Comparison of ENCODE assay signal across 8 cellular contexts in the genomic region with DNA sequence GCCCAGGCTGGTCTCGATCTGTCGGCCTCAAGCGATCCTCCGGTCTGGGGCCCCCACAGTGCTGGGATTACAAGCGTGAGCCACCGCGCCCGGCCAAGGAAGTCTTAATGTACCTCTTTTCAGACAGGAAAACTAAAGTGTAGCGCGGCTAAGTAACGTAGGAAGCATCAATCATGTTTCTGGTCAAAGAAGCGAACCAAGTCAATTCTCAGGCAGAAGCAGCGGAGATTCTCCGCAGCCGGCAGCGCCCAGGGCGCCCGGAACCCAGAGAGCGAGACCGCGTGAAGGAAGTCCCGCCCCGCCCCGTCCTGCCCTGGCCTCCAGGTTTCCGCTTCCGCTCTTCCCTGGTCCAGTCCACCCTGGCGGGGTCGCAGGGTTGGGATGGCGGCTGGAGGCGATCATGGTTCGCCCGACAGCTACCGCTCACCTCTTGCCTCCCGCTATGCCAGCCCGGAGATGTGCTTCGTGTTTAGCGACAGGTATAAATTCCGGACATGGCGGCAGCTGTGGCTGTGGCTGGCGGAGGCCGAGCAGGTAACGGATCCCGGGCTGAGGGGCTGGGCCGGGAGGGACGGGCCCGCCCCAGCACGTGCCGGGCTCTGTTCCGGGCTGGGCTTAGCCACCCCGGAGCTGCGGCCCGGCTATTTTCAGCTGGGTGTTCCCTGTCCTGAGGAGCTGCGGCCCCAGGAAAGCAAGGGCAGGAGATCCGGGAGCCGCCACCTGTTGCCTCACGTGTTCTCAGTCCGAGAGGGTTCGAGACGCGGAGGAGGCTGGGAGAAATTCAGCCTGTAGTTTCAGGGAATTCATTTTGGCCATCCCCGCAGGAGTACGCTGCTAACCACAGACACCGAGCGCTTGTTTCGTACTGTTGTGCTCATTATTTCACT. TPM values are rescaled to one million over a fixed set of nuclear protein-coding genes. Genes with fewer than 3 reads are reported as not detected.
DNase-seq lines count a peak whose midpoint lies in the region; ATAC-seq and TF ChIP-seq lines count a peak whose summit lies in the region.

A gene (plus strand): TSS at position 323 of the 887 bp plus-strand sequence. CDS start 59 bp downstream, at position 382.

- peak; percentile 25 for TF ChIP-seq CTCF in AG09309 (IDR thresholded peaks at IDR 0.05; ENCODE audit: control insufficient read depth, insufficient read depth, low read depth, low read length, missing control alignments)

- no peaks in the 10 kb centered on the region for H3K27me3 ChIP-seq in layer of hippocampus (ENCODE audit: control insufficient read depth, insufficient read depth, low read length)

- peak within 1 kb of the TSS; percentile 75 for H3K27ac ChIP-seq in cingulate gyrus (ENCODE audit: low read depth, low read length)
- peak within 1 kb of the TSS; percentile 76 for H3K27ac ChIP-seq in layer of hippocampus (ENCODE audit: low read depth, low read length)

- H3K4me3 ChIP-seq in AG09309 (ENCODE audit: control insufficient read depth, low read depth, low read length): peak within 1 kb of the TSS; percentile 99

- ATAC-seq in GM18909 (IDR thresholded peaks at IDR 0.05; ENCODE audit: poor library complexity, unreplicated experiment): peak; percentile 72
- ATAC-seq in HG03159 (IDR thresholded peaks at IDR 0.05; ENCODE audit: unreplicated experiment): peak; percentile 68

- DNase-seq in AG09309 (ENCODE audit: low read depth): no peak
- DNase-seq in NCI-H460 (ENCODE audit: extremely low read depth, low read depth): peak; percentile 74
- DNase-seq in activated CD4-positive, alpha-beta T cell treated with anti-CD3 and anti-CD28 coated beads for 4 hours: peak; percentile 79 to 84
- peak; percentile 74 to 88 (median 76) for DNase-seq in stimulated activated CD4-positive, alpha-beta T cell treated with anti-CD3 and anti-CD28 coated beads, Interleukin-1b, Interleukin-23, amount 100 ng/mL, for 24 hours (ENCODE audit: low read depth in 4 of 4, low spot score in 1 of 4)

RNA-seq across cellular contexts. Expression of the gene that starts here (rescaled TPM):
- total RNA-seq in NCI-H460 (2014; rRNA removed; shearing (Covaris generic)): 121 and 140 TPM in 2 replicates
- 155 TPM in 2 replicates for polyA plus RNA-seq in NCI-H460 (2014; cell fraction: nucleus; rRNA removed)
